14 cellular contexts compared by ENCODE assay signal in genomic region chr15:58510715-58511465, GRCh38.
DNase-seq lines count a peak whose midpoint lies in the region; ATAC-seq and TF ChIP-seq lines count a peak whose summit lies in the region.
"Had no signal": no experiment of that assay in that cellular context is flagged by ENCODE, and none has a peak within 500 bp of the region (broad histone marks: within the 10 kb centered on the region; RNA-seq: fewer than 3 reads in every experiment).

No MANE protein-coding gene starts in this region.

- H3K4me2 ChIP-seq in GM23248 (ENCODE audit: unreplicated experiment): no peak overlapping the region
- no peak overlapping the region for H3K4me2 ChIP-seq in Karpas-422 (ENCODE audit: low read depth, low read length, poor library complexity, severe bottlenecking)

- H3F3A ChIP-seq in GM23248 (ENCODE audit: insufficient read depth): peaks cover 7% of the 10 kb centered on the region; the same call in 1 of the 2 replicates

- no peaks in the 10 kb centered on the region for H3K79me2 ChIP-seq in GM23248 (ENCODE audit: insufficient read depth)
- H3K79me2 ChIP-seq in Karpas-422 (ENCODE audit: low read length): no peaks in the 10 kb centered on the region

- no peaks in the 10 kb centered on the region for H3K9me3 ChIP-seq in GM23248 (ENCODE audit: low read depth)
- H3K9me3 ChIP-seq in RWPE2 (ENCODE audit: severe bottlenecking): no peaks in the 10 kb centered on the region
- no peaks in the 10 kb centered on the region for H3K9me3 ChIP-seq in Karpas-422 (ENCODE audit: low read length)
- H3K9me3 ChIP-seq: adrenal gland, MG63, right atrium auricular region, vagina had no signal

- no peaks in the 10 kb centered on the region for H3K36me3 ChIP-seq in GM23248 (ENCODE audit: low read depth)
- no peaks in the 10 kb centered on the region for H3K36me3 ChIP-seq in RWPE2 (ENCODE audit: low read depth)
- H3K36me3 ChIP-seq in Karpas-422 (ENCODE audit: insufficient read depth, low read length): no peaks in the 10 kb centered on the region
- H3K36me3 ChIP-seq: adrenal gland, MG63, right atrium auricular region, vagina had no signal

- H3K9me2 ChIP-seq in GM23248 (ENCODE audit: insufficient read depth): no peaks in the 10 kb centered on the region
- H3K9me2 ChIP-seq in Karpas-422 (replicated peaks; ENCODE audit: insufficient read depth, low read length): no peaks in the 10 kb centered on the region

- no peak overlapping the region for H3K27ac ChIP-seq in GM23248
- H3K27ac ChIP-seq in RWPE2 (ENCODE audit: poor library complexity, severe bottlenecking): no peak overlapping the region
- peak overlapping the region; percentile 44 for H3K27ac ChIP-seq in epithelial cell of prostate
- no peak overlapping the region for H3K27ac ChIP-seq in Karpas-422 (ENCODE audit: low read length)
- H3K27ac ChIP-seq: adrenal gland, right atrium auricular region, vagina had no signal

- H3K9ac ChIP-seq in GM23248 (no peak overlapping the region), Karpas-422 (ENCODE audit: low read length) (no peak overlapping the region)

- H3K4me1 ChIP-seq in GM23248 (ENCODE audit: insufficient read depth) (peaks cover 25% of the 10 kb centered on the region), RWPE2 (ENCODE audit: insufficient read depth, poor library complexity, severe bottlenecking) (peaks cover 7% of the 10 kb centered on the region), Karpas-422 (ENCODE audit: low read length) (no peaks in the 10 kb centered on the region)
- H3K4me1 ChIP-seq: adrenal gland had no signal

- in situ Hi-C loops in GM23248 (cut with MboI): no loop called here

- DNase-seq in GM23248 (peak; percentile 65), RWPE2 (ENCODE audit: low spot score) (no peak), epithelial cell of prostate (ENCODE audit: low read depth, low spot score) (no peak), myocyte (ENCODE audit: low read depth) (peak; percentile 77), NCI-H1694 (lab: John Stamatoyannopoulos, UW) (no peak), Karpas-422 (no peak), Kasumi-1 (lab: John Stamatoyannopoulos, UW) (no peak)
- DNase-seq: adrenal gland, T-helper 1 cell had no signal

- no peaks in the 10 kb centered on the region for H4K20me1 ChIP-seq in GM23248 (ENCODE audit: insufficient read depth)
- H4K20me1 ChIP-seq in Karpas-422 (ENCODE audit: insufficient read depth, low read depth, low read length): no peaks in the 10 kb centered on the region

- 76% methylated on average over 10 of the region's 10 CpGs for WGBS in GM23248 (ENCODE audit: low coverage in 1 of 2, low lambda C conversion rate in 2 of 2, missing lambda C conversion rate in 2 of 2), 2 experiments

- TF ChIP-seq CTCF in RWPE2 (IDR thresholded peaks at IDR 0.05; ENCODE audit: poor library complexity, severe bottlenecking): no peak

- H3K4me3 ChIP-seq in GM23248: no peak overlapping the region
- no peak overlapping the region for H3K4me3 ChIP-seq in RWPE2 (ENCODE audit: severe bottlenecking)
- no peak overlapping the region for H3K4me3 ChIP-seq in Karpas-422 (ENCODE audit: low read length)
- H3K4me3 ChIP-seq: adrenal gland, MG63, right atrium auricular region, vagina had no signal

- ATAC-seq in RWPE2 (ENCODE audit: low read depth): peak; percentile 62
- no peak for ATAC-seq in GM19455 (IDR thresholded peaks at IDR 0.05; ENCODE audit: unreplicated experiment)
- ATAC-seq: WTC11 had no signal

- no peak overlapping the region for H2AFZ ChIP-seq in GM23248
- no peak overlapping the region for H2AFZ ChIP-seq in Karpas-422 (ENCODE audit: low read length)

- H3K27me3 ChIP-seq in GM23248 (replicated peaks; ENCODE audit: insufficient read depth): no peaks in the 10 kb centered on the region
- H3K27me3 ChIP-seq in RWPE2 (ENCODE audit: insufficient read depth, poor library complexity, severe bottlenecking): no peaks in the 10 kb centered on the region
- no peaks in the 10 kb centered on the region for H3K27me3 ChIP-seq in Karpas-422 (ENCODE audit: low read length)
- H3K27me3 ChIP-seq: adrenal gland, MG63, right atrium auricular region, vagina had no signal

Comparison
In these comparisons a context has a peak if more than half of its experiments do, and no peak if none do; other contexts are left out.
1. DNase-seq: peak in GM23248 (single experiment) and myocyte (single experiment); none in RWPE2 (single experiment), epithelial cell of prostate (single experiment), NCI-H1694 (single experiment), Karpas-422 (single experiment) and Kasumi-1 (0 of 2).